Comparison of ENCODE assay signal across 1 cellular context in the genomic region with DNA sequence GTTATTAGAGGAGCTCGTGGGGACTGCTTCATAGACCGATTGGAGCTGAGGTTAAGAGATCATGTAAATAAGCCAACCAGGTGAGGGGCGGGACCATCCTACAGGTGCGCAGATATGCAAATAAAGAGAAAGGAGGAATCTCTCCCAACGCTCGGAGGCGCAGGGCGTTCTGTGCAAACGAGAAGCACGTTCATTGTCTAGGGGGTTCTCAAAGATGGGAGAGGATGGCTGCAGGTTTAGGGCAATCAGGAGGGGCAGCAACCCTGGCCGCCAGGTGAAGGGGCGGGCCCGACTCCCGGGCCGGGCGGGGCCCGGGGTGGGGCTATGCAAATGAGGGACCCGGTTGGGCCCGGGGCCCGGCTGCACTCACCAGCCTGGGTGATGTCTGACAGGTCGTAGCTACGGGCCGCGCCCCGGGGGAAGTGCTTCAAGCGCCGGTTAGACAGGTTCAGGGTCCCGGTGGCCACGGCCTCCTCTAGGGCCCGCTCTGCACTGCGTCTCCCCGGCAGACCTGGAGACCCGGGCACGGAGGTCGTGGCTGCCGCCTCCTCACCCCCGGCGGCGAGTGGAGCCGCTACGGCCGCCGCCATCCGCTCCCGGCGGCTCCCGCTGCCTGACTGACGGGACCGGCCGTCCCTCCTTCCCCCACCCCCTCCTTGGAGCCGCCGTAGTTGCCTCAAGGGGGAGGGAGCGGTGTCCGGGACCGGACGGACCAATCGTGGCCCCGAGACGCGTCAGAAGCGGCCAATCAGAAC.
TF ChIP-seq lines count a peak whose summit lies in the region.

A gene with protein sequence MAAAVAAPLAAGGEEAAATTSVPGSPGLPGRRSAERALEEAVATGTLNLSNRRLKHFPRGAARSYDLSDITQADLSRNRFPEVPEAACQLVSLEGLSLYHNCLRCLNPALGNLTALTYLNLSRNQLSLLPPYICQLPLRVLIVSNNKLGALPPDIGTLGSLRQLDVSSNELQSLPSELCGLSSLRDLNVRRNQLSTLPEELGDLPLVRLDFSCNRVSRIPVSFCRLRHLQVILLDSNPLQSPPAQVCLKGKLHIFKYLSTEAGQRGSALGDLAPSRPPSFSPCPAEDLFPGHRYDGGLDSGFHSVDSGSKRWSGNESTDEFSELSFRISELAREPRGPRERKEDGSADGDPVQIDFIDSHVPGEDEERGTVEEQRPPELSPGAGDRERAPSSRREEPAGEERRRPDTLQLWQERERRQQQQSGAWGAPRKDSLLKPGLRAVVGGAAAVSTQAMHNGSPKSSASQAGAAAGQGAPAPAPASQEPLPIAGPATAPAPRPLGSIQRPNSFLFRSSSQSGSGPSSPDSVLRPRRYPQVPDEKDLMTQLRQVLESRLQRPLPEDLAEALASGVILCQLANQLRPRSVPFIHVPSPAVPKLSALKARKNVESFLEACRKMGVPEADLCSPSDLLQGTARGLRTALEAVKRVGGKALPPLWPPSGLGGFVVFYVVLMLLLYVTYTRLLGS (minus strand): TSS at position 619 of the 755 bp plus-strand sequence. CDS start 29 bp downstream, at position 590.

TF ChIP-seq in K562, 482 proteins besides CTCF, POLR2A, EP300 and RAD21 (continued from another document and continues in another):
- TF ChIP-seq, protein P1, sequence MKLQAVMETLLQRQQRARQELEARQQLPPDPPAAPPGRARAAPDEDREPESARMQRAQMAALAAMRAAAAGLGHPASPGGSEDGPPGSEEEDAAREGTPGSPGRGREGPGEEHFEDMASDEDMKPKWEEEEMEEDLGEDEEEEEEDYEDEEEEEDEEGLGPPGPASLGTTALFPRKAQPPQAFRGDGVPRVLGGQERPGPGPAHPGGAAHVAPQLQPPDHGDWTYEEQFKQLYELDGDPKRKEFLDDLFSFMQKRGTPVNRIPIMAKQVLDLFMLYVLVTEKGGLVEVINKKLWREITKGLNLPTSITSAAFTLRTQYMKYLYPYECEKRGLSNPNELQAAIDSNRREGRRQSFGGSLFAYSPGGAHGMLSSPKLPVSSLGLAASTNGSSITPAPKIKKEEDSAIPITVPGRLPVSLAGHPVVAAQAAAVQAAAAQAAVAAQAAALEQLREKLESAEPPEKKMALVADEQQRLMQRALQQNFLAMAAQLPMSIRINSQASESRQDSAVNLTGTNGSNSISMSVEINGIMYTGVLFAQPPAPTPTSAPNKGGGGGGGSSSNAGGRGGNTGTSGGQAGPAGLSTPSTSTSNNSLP (IDR thresholded peaks at IDR 0.05; ENCODE audit: borderline replicate concordance, low read depth, low read length) = no peak
- TF ChIP-seq ZNF589 (CRISPR knock-in tag; IDR thresholded peaks at IDR 0.05; ENCODE audit: low read depth) = no peak
- no peak for TF ChIP-seq ZNF561 (CRISPR knock-in tag; conservative IDR thresholded peaks at IDR 0.05)
- TF ChIP-seq, protein P2, sequence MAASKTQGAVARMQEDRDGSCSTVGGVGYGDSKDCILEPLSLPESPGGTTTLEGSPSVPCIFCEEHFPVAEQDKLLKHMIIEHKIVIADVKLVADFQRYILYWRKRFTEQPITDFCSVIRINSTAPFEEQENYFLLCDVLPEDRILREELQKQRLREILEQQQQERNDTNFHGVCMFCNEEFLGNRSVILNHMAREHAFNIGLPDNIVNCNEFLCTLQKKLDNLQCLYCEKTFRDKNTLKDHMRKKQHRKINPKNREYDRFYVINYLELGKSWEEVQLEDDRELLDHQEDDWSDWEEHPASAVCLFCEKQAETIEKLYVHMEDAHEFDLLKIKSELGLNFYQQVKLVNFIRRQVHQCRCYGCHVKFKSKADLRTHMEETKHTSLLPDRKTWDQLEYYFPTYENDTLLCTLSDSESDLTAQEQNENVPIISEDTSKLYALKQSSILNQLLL (CRISPR knock-in tag; IDR thresholded peaks at IDR 0.05; ENCODE audit: borderline replicate concordance) = no peak
- TF ChIP-seq NFATC3 (IDR thresholded peaks at IDR 0.05) = no peak
- TF ChIP-seq L3MBTL2 (IDR thresholded peaks at IDR 0.05) = 0 out of 2 replicates have a peak, but pooled peaks have one; percentile 53
- TF ChIP-seq NFE2L1 (tag; IDR thresholded peaks at IDR 0.05; ENCODE audit: borderline replicate concordance, low read depth) = no peak
- no peak for TF ChIP-seq SRSF1 (IDR thresholded peaks at IDR 0.05; ENCODE audit: low read depth, low read length)
- TF ChIP-seq SMARCE1 (IDR thresholded peaks at IDR 0.05) = no peak
- TF ChIP-seq ZNF696 (CRISPR knock-in tag; conservative IDR thresholded peaks at IDR 0.05) = no peak
- TF ChIP-seq, protein P3, sequence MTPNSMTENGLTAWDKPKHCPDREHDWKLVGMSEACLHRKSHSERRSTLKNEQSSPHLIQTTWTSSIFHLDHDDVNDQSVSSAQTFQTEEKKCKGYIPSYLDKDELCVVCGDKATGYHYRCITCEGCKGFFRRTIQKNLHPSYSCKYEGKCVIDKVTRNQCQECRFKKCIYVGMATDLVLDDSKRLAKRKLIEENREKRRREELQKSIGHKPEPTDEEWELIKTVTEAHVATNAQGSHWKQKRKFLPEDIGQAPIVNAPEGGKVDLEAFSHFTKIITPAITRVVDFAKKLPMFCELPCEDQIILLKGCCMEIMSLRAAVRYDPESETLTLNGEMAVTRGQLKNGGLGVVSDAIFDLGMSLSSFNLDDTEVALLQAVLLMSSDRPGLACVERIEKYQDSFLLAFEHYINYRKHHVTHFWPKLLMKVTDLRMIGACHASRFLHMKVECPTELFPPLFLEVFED (CRISPR knock-in tag; conservative IDR thresholded peaks at IDR 0.05) = 0 out of 2 replicates have a peak, but pooled peaks have one; percentile 13
- TF ChIP-seq ZKSCAN8 (CRISPR knock-in tag; IDR thresholded peaks at IDR 0.05) = no peak
- TF ChIP-seq CBX1 (IDR thresholded peaks at IDR 0.05; ENCODE audit: low read depth) = peak; percentile 77
- TF ChIP-seq RAD51 (IDR thresholded peaks at IDR 0.05; ENCODE audit: borderline replicate concordance, low read depth) = no peak
- no peak for TF ChIP-seq ZBTB8A (IDR thresholded peaks at IDR 0.05; ENCODE audit: partially characterized antibody)
- TF ChIP-seq CBX3 (IDR thresholded peaks at IDR 0.05; ENCODE audit: borderline replicate concordance in 1 of 2, low read length in 2 of 2) = no peak
- TF ChIP-seq SOX6 (IDR thresholded peaks at IDR 0.05) = no peak; the same call in 1 of the 2 replicates
- TF ChIP-seq MYNN (IDR thresholded peaks at IDR 0.05) = no peak
- no peak for TF ChIP-seq MYNN (CRISPR knock-in tag; IDR thresholded peaks at IDR 0.05)
- TF ChIP-seq BRD4 (IDR thresholded peaks at IDR 0.05) = peak; percentile 58; the same call in 1 of the 2 replicates
- no peak for TF ChIP-seq BRF1 (IDR thresholded peaks at IDR 0.05; ENCODE audit: borderline replicate concordance, extremely low read depth, insufficient read length)
- TF ChIP-seq RBM39 (optimal IDR thresholded peaks at IDR 0.05; ENCODE audit: low read depth, low read length) = no peak
- TF ChIP-seq, protein P4, sequence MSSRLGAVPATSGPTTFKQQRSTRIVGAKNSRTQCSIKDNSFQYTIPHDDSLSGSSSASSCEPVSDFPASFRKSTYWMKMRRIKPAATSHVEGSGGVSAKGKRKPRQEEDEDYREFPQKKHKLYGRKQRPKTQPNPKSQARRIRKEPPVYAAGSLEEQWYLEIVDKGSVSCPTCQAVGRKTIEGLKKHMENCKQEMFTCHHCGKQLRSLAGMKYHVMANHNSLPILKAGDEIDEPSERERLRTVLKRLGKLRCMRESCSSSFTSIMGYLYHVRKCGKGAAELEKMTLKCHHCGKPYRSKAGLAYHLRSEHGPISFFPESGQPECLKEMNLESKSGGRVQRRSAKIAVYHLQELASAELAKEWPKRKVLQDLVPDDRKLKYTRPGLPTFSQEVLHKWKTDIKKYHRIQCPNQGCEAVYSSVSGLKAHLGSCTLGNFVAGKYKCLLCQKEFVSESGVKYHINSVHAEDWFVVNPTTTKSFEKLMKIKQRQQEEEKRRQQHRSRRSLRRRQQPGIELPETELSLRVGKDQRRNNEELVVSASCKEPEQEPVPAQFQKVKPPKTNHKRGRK (tag; IDR thresholded peaks at IDR 0.05) = 0 out of 2 replicates have a peak, but pooled peaks have one; percentile 41
- TF ChIP-seq, protein P5, sequence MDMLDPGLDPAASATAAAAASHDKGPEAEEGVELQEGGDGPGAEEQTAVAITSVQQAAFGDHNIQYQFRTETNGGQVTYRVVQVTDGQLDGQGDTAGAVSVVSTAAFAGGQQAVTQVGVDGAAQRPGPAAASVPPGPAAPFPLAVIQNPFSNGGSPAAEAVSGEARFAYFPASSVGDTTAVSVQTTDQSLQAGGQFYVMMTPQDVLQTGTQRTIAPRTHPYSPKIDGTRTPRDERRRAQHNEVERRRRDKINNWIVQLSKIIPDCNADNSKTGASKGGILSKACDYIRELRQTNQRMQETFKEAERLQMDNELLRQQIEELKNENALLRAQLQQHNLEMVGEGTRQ (CRISPR knock-in tag; IDR thresholded peaks at IDR 0.05) = no peak
- TF ChIP-seq, protein P6, sequence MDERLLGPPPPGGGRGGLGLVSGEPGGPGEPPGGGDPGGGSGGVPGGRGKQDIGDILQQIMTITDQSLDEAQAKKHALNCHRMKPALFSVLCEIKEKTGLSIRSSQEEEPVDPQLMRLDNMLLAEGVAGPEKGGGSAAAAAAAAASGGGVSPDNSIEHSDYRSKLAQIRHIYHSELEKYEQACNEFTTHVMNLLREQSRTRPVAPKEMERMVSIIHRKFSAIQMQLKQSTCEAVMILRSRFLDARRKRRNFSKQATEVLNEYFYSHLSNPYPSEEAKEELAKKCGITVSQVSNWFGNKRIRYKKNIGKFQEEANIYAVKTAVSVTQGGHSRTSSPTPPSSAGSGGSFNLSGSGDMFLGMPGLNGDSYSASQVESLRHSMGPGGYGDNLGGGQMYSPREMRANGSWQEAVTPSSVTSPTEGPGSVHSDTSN (CRISPR knock-in tag; IDR thresholded peaks at IDR 0.05; ENCODE audit: low read depth) = peak; percentile 70
- TF ChIP-seq, protein P6 (tag; conservative IDR thresholded peaks at IDR 0.05; ENCODE audit: low read depth) = no peak
- TF ChIP-seq ARID2 (IDR thresholded peaks at IDR 0.05) = no peak
- TF ChIP-seq KLF10 (CRISPR knock-in tag; IDR thresholded peaks at IDR 0.05) = no peak
- no peak for TF ChIP-seq WHSC1 (IDR thresholded peaks at IDR 0.05; ENCODE audit: low read length)
- TF ChIP-seq PCBP2 (IDR thresholded peaks at IDR 0.05; ENCODE audit: low read depth, low read length, poor library complexity, severe bottlenecking) = peak; percentile 65
- no peak for TF ChIP-seq ETV6 (IDR thresholded peaks at IDR 0.05; ENCODE audit: borderline replicate concordance in 1 of 2, low read depth in 2 of 2, low read length in 1 of 2)
- no peak for TF ChIP-seq ETV6 (CRISPR knock-in tag; IDR thresholded peaks at IDR 0.05; ENCODE audit: borderline replicate concordance)
- TF ChIP-seq E2F3 (CRISPR knock-in tag; IDR thresholded peaks at IDR 0.05) = peak; percentile 34; the same call in 1 of the 2 replicates
- TF ChIP-seq FOXA1 (IDR thresholded peaks at IDR 0.05; ENCODE audit: borderline replicate concordance) = no peak
- TF ChIP-seq, protein P7, sequence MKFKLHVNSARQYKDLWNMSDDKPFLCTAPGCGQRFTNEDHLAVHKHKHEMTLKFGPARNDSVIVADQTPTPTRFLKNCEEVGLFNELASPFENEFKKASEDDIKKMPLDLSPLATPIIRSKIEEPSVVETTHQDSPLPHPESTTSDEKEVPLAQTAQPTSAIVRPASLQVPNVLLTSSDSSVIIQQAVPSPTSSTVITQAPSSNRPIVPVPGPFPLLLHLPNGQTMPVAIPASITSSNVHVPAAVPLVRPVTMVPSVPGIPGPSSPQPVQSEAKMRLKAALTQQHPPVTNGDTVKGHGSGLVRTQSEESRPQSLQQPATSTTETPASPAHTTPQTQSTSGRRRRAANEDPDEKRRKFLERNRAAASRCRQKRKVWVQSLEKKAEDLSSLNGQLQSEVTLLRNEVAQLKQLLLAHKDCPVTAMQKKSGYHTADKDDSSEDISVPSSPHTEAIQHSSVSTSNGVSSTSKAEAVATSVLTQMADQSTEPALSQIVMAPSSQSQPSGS (CRISPR knock-in tag; IDR thresholded peaks at IDR 0.05) = no peak
- TF ChIP-seq SRSF3 (IDR thresholded peaks at IDR 0.05; ENCODE audit: insufficient read depth, low read length) = no peak
- no peak for TF ChIP-seq POLR2AphosphoS2 (IDR thresholded peaks at IDR 0.05; ENCODE audit: low read length)
- TF ChIP-seq CHD2 (IDR thresholded peaks at IDR 0.05; ENCODE audit: low read depth, low read length) = no peak
- no peak for TF ChIP-seq XRCC4 (IDR thresholded peaks at IDR 0.05; ENCODE audit: extremely low read depth, insufficient read depth, insufficient read length)
- no peak; the same call in 1 of the 2 replicates for TF ChIP-seq NR1H2 (CRISPR knock-in tag; IDR thresholded peaks at IDR 0.05)
- TF ChIP-seq, protein P8, sequence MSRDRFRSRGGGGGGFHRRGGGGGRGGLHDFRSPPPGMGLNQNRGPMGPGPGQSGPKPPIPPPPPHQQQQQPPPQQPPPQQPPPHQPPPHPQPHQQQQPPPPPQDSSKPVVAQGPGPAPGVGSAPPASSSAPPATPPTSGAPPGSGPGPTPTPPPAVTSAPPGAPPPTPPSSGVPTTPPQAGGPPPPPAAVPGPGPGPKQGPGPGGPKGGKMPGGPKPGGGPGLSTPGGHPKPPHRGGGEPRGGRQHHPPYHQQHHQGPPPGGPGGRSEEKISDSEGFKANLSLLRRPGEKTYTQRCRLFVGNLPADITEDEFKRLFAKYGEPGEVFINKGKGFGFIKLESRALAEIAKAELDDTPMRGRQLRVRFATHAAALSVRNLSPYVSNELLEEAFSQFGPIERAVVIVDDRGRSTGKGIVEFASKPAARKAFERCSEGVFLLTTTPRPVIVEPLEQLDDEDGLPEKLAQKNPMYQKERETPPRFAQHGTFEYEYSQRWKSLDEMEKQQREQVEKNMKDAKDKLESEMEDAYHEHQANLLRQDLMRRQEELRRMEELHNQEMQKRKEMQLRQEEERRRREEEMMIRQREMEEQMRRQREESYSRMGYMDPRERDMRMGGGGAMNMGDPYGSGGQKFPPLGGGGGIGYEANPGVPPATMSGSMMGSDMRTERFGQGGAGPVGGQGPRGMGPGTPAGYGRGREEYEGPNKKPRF (IDR thresholded peaks at IDR 0.05; ENCODE audit: low read depth, low read length) = no peak
- no peak for TF ChIP-seq STAT5A (IDR thresholded peaks at IDR 0.05; ENCODE audit: borderline replicate concordance, low read length)
- TF ChIP-seq KAT7 (CRISPR knock-in tag; IDR thresholded peaks at IDR 0.05; ENCODE audit: borderline replicate concordance) = peak; percentile 72; the same call in 1 of the 2 replicates
- TF ChIP-seq EWSR1 (IDR thresholded peaks at IDR 0.05; ENCODE audit: borderline replicate concordance, low read depth, partially characterized antibody) = no peak
